Comparison of ENCODE assay signal across 12 cellular contexts in genomic region chr18:25467226-25468065, GRCh38.
DNase-seq lines count a peak whose midpoint lies in the region; ATAC-seq and TF ChIP-seq lines count a peak whose summit lies in the region.
"Had no signal": no experiment of that assay in that cellular context is flagged by ENCODE, and none has a peak within 500 bp of the region (broad histone marks: within the 10 kb centered on the region; RNA-seq: fewer than 3 reads in every experiment).

No MANE protein-coding gene starts in this region.

- H3K23ac ChIP-seq in IMR-90 (ENCODE audit: low read depth, low read length): peak overlapping the region; percentile 22

- H3K4me1 Mint-ChIP-seq in activated CD4-positive, alpha-beta T cell treated with anti-CD3 and anti-CD28 coated beads for 36 hours: no peaks in the 10 kb centered on the region
- H3K4me1 Mint-ChIP-seq: activated naive CD8-positive, alpha-beta T cell treated with anti-CD3 and anti-CD28 coated beads, Interleukin-2, amount 50 U/mL, for 24 hours had no signal

- peak overlapping the region; percentile 94 for H2BK120ac ChIP-seq in IMR-90 (ENCODE audit: low read depth, low read length)

- H3K4me3 ChIP-seq in IMR-90 (ENCODE audit: insufficient read depth, low read depth, low read length): no peak overlapping the region
- H3K4me3 ChIP-seq in upper lobe of left lung: no peak overlapping the region

- H2BK20ac ChIP-seq in IMR-90 (ENCODE audit: low read depth, low read length): peak overlapping the region; percentile 86

- dilution Hi-C loops in IMR-90 (cut with HindIII; ENCODE audit: low sequenced_read_pairs, unreplicated experiment): no loop called here

- peak overlapping the region; percentile 83 for H4K5ac ChIP-seq in IMR-90 (ENCODE audit: low read depth, low read length)

- H2BK5ac ChIP-seq in IMR-90 (ENCODE audit: low read depth, low read length, poor library complexity, severe bottlenecking): peak overlapping the region; percentile 76

- TF ChIP-seq RAD21 in IMR-90 (IDR thresholded peaks at IDR 0.05; ENCODE audit: low read length): no peak

- peak overlapping the region; percentile 48 to 62 for H4K8ac ChIP-seq in IMR-90 (ENCODE audit: low read depth in 2 of 2, low read length in 2 of 2)

- peak overlapping the region; percentile 89 for H4K91ac ChIP-seq in IMR-90 (ENCODE audit: insufficient read depth, low read depth, low read length)

- no peak overlapping the region for H3K9ac ChIP-seq in IMR-90 (ENCODE audit: low read depth, low read length)
- H3K9ac ChIP-seq: KMS-11 had no signal

- CTCF ChIA-PET in IMR-90 (lab: Yijun Ruan, JAX): interaction anchor here (0.6 to 1.0 kb wide), 2 partner anchors 115 to 382 kb away, joined by 3 read pairs; partner anchors contain the start of gene ZNF521
- CTCF ChIA-PET in activated CD4-positive, alpha-beta T cell treated with anti-CD3 and anti-CD28 coated beads for 36 hours (lab: Charles Lee): no interaction called here

- POLR2A ChIA-PET in IMR-90 (lab: Charles Lee; ENCODE audit: unreplicated experiment): interaction anchor here (0.5 kb wide), 1 partner anchor 117 kb away, joined by 5 read pairs; no protein-coding TSS in a partner anchor
- POLR2A ChIA-PET in activated CD4-positive, alpha-beta T cell treated with anti-CD3 and anti-CD28 coated beads for 36 hours (lab: Charles Lee): no interaction called here

- H2BK15ac ChIP-seq in IMR-90 (ENCODE audit: low read depth, low read length): peak overlapping the region; percentile 96

- H3K4me1 ChIP-seq in IMR-90 (ENCODE audit: control insufficient read depth, insufficient read depth, low read length) (peaks cover 32% of the 10 kb centered on the region), upper lobe of left lung (no peaks in the 10 kb centered on the region)

- H3K9me1 ChIP-seq in IMR-90 (ENCODE audit: insufficient read depth, low read length): peaks cover 19% of the 10 kb centered on the region

- H4K20me1 ChIP-seq in IMR-90 (ENCODE audit: insufficient read depth, low read length): no peaks in the 10 kb centered on the region

- peak overlapping the region; percentile 24; the same call in 1 of the 2 replicates for H3K56ac ChIP-seq in IMR-90 (ENCODE audit: extremely low read depth, insufficient read depth, low read length)

- peak overlapping the region; percentile 18 for H3K4me2 ChIP-seq in IMR-90 (ENCODE audit: low read depth, low read length)
- H3K4me2 ChIP-seq: KMS-11 had no signal

- TF ChIP-seq EP300 in upper lobe of left lung (IDR thresholded peaks at IDR 0.05): no peak

- no peak overlapping the region for H3K27ac Mint-ChIP-seq in activated CD4-positive, alpha-beta T cell treated with anti-CD3 and anti-CD28 coated beads for 36 hours
- H3K27ac Mint-ChIP-seq: activated naive CD8-positive, alpha-beta T cell treated with anti-CD3 and anti-CD28 coated beads, Interleukin-2, amount 50 U/mL, for 24 hours had no signal

- no peak for TF ChIP-seq CTCF in IMR-90 (conservative IDR thresholded peaks at IDR 0.05; ENCODE audit: low read depth, low read length)
- no peak for TF ChIP-seq CTCF in upper lobe of left lung (IDR thresholded peaks at IDR 0.05)

- peak overlapping the region; percentile 86 for H2AFZ ChIP-seq in IMR-90 (replicated peaks; ENCODE audit: low read length, poor library complexity)

- no peaks in the 10 kb centered on the region for H3K36me3 ChIP-seq in IMR-90 (ENCODE audit: control insufficient read depth, insufficient read depth, low read length)
- no peaks in the 10 kb centered on the region for H3K36me3 ChIP-seq in upper lobe of left lung

- H3K27ac ChIP-seq in IMR-90 (ENCODE audit: insufficient read depth, low read length) (peak overlapping the region; percentile 60; the same call in 1 of the 2 replicates), adipose tissue (ENCODE audit: low read depth, low read length) (peak overlapping the region; percentile 26), upper lobe of left lung (no peak overlapping the region)
- H3K27ac ChIP-seq: KMS-11 had no signal

- ATAC-seq in IMR-90 (ENCODE audit: low read depth) (peak; percentile 22), left ventricle myocardium superior (peak; percentile 100), upper lobe of left lung (ENCODE audit: low FRiP score in 2 of 2) (peak; percentile 30 to 50), HG02970 (IDR thresholded peaks at IDR 0.05; ENCODE audit: low FRiP score, unreplicated experiment) (no peak)
- ATAC-seq in activated CD4-positive, alpha-beta T cell treated with anti-CD3 and anti-CD28 coated beads for 36 hours: no peak
- ATAC-seq: activated naive CD8-positive, alpha-beta T cell treated with anti-CD3 and anti-CD28 coated beads, Interleukin-2, amount 50 U/mL, for 24 hours had no signal

- BruUV-seq in IMR-90 (replicated peaks; lab: Mats Ljungman, UMichigan): no TSS peak

- WGBS in IMR-90 (ENCODE audit: extremely low coverage in 2 of 2, insufficient read length in 1 of 2), 2 experiments: no CpG with 5 or more reads among the region's 7 CpGs
- WGBS in adipose tissue, 3 donors: 54 to 66% (median 59%) methylated on average over 7 of the region's 7 CpGs
- WGBS in upper lobe of left lung, 2 donors: 70 to 73% methylated on average over 7 of the region's 7 CpGs

- H2AK9ac ChIP-seq in IMR-90 (replicated peaks; ENCODE audit: low read depth, low read length, poor library complexity): peak overlapping the region; percentile 53

- intact Hi-C loops in IMR-90 (cut with micrococcal nuclease): no loop called here
- intact Hi-C loops in left ventricle myocardium superior (cut with micrococcal nuclease): no loop called here
- intact Hi-C loops in activated CD4-positive, alpha-beta T cell treated with anti-CD3 and anti-CD28 coated beads for 36 hours (cut with DNase I, micrococcal nuclease): no loop called here

- peak overlapping the region; percentile 89 for H2AK5ac ChIP-seq in IMR-90 (ENCODE audit: low read depth, low read length)

- H3K4me3 Mint-ChIP-seq in activated CD4-positive, alpha-beta T cell treated with anti-CD3 and anti-CD28 coated beads for 36 hours: no peak overlapping the region
- H3K4me3 Mint-ChIP-seq: activated naive CD8-positive, alpha-beta T cell treated with anti-CD3 and anti-CD28 coated beads, Interleukin-2, amount 50 U/mL, for 24 hours had no signal

- H3K14ac ChIP-seq in IMR-90 (replicated peaks; ENCODE audit: low read depth, low read length): peak overlapping the region; percentile 58

- H3K9me3 ChIP-seq in IMR-90 (ENCODE audit: control insufficient read depth, insufficient read depth, low read length) (no peaks in the 10 kb centered on the region), upper lobe of left lung (peaks cover 0 to 4% (median 0%) of the 10 kb centered on the region in 4 donors)

- H3K9me3 Mint-ChIP-seq in activated CD4-positive, alpha-beta T cell treated with anti-CD3 and anti-CD28 coated beads for 36 hours (ENCODE audit: low read depth): no peaks in the 10 kb centered on the region
- H3K9me3 Mint-ChIP-seq: activated naive CD8-positive, alpha-beta T cell treated with anti-CD3 and anti-CD28 coated beads, Interleukin-2, amount 50 U/mL, for 24 hours had no signal

- no peaks in the 10 kb centered on the region for H3K36me3 Mint-ChIP-seq in activated CD4-positive, alpha-beta T cell treated with anti-CD3 and anti-CD28 coated beads for 36 hours (ENCODE audit: low read depth)

- H3K27me3 ChIP-seq in IMR-90 (ENCODE audit: control insufficient read depth, insufficient read depth, low read length) (no peaks in the 10 kb centered on the region), upper lobe of left lung (no peaks in the 10 kb centered on the region)

- DNase-seq in IMR-90 (peak; percentile 43), left ventricle myocardium superior (peak; percentile 83), upper lobe of left lung (no peak), KG1 (lab: John Stamatoyannopoulos, UW) (no peak)
- no peak for DNase-seq in activated CD4-positive, alpha-beta T cell treated with anti-CD3 and anti-CD28 coated beads for 36 hours
- DNase-seq: activated naive CD8-positive, alpha-beta T cell treated with anti-CD3 and anti-CD28 coated beads, Interleukin-2, amount 50 U/mL, for 24 hours; NCI-H526 treated with DMSO at 0.1 percent for 48 hours; stimulated activated CD4-positive, alpha-beta T cell treated with anti-CD3 and anti-CD28 coated beads, Interleukin-2, amount 100 ng/mL, for 48 hours; T-helper 1 cell had no signal

- H3K18ac ChIP-seq in IMR-90 (ENCODE audit: low read depth, low read length): peak overlapping the region; percentile 81

- no peaks in the 10 kb centered on the region for H3K79me1 ChIP-seq in IMR-90 (ENCODE audit: low read depth in 1 of 2, low read length in 2 of 2)

- no peak for TF ChIP-seq POLR2A in IMR-90 (IDR thresholded peaks at IDR 0.05; ENCODE audit: low read depth, low read length)
- TF ChIP-seq POLR2A in upper lobe of left lung (IDR thresholded peaks at IDR 0.05): no peak

- peak overlapping the region; percentile 62 for H3K4ac ChIP-seq in IMR-90 (ENCODE audit: low read depth, low read length)

- H3K27me3 Mint-ChIP-seq in activated CD4-positive, alpha-beta T cell treated with anti-CD3 and anti-CD28 coated beads for 36 hours: peaks cover 6% of the 10 kb centered on the region
- H3K27me3 Mint-ChIP-seq: activated naive CD8-positive, alpha-beta T cell treated with anti-CD3 and anti-CD28 coated beads, Interleukin-2, amount 50 U/mL, for 24 hours had no signal

- in situ Hi-C loops in IMR-90 (cut with MboI; ENCODE audit: low sequenced_read_pairs): no loop called here

TF ChIP-seq in IMR-90, 13 proteins besides CTCF, POLR2A, EP300 and RAD21:
- no peak for TF ChIP-seq NFE2L2 (IDR thresholded peaks at IDR 0.05; ENCODE audit: low read depth, low read length)
- no peak for TF ChIP-seq RFX5 (IDR thresholded peaks at IDR 0.05; ENCODE audit: low read depth, low read length)
- no peak for TF ChIP-seq FOS (IDR thresholded peaks at IDR 0.05; ENCODE audit: low read depth, low read length)
- 0 out of 2 replicates have a peak, but pooled peaks have one; percentile 24 for TF ChIP-seq CEBPB (IDR thresholded peaks at IDR 0.05; ENCODE audit: low read depth, low read length)

Comparison
In these comparisons a context has a peak if more than half of its experiments do, and no peak if none do; other contexts are left out.
1. ATAC-seq: peak in IMR-90 (single experiment), left ventricle myocardium superior (single experiment) and upper lobe of left lung (2 of 2); none in activated CD4-positive, alpha-beta T cell treated with anti-CD3 and anti-CD28 coated beads for 36 hours (single experiment) and HG02970 (single experiment).
2. DNase-seq: peak in IMR-90 (single experiment) and left ventricle myocardium superior (single experiment); none in upper lobe of left lung (0 of 2), activated CD4-positive, alpha-beta T cell treated with anti-CD3 and anti-CD28 coated beads for 36 hours (single experiment) and KG1 (single experiment).
3. H3K27ac ChIP-seq: peak in IMR-90 (single experiment) and adipose tissue (single experiment); none in upper lobe of left lung (0 of 4).